Comparison of ENCODE assay signal across 8 cellular contexts in the genomic region with DNA sequence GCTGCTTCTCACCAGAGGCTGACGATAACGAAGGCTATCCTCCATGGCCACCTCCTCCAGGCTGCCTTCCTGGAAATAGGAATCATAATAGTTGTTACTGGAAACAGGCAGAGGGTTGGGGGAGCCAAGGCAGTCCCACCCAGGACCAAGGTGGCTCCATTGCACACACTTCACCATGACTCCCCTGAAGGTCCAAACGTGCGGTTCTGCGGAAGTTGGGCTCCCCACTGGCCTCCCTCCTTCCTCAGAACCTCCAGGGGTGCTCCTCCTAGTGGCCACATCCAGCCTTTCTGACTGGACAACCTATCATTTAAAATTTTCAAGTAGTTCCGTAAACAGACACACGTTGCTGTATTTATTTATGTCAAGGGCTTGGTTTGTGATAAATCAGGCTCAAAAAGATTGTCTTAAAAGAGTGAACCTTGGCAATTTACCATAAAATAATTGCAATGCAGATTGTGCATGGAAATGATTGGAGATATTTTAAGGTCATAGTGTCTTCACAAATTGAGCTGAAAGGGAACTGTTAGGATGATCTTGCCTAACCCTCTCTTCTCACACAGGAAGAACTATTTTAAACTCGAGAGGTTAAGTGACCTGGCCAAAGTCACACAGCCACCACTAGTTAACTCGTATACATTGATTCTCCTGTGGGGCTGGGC. TPM values are rescaled to one million over a fixed set of nuclear protein-coding genes. Genes with fewer than 3 reads are reported as not detected.
A peak's percentile ranks its signal among the peaks of the same experiment; 100 is the strongest.
DNase-seq lines count a peak whose midpoint lies in the region; ATAC-seq, FAIRE-seq and TF ChIP-seq lines count a peak whose summit lies in the region.

No MANE protein-coding gene starts in this region.

- no peaks in the 10 kb centered on the region for H3K9me3 Mint-ChIP-seq in activated CD8-positive, alpha-beta T cell treated with anti-CD3 and anti-CD28 coated beads for 36 hours
- H3K9me3 Mint-ChIP-seq in naive thymus-derived CD8-positive, alpha-beta T cell: no peaks in the 10 kb centered on the region

- TF ChIP-seq POLR2A in A549 (IDR thresholded peaks at IDR 0.05; ENCODE audit: low read length) (no peak), erythroblast (IDR thresholded peaks at IDR 0.05; ENCODE audit: low read length) (no peak)

- peaks cover 25% of the 10 kb centered on the region for H3K4me1 Mint-ChIP-seq in activated CD8-positive, alpha-beta T cell treated with anti-CD3 and anti-CD28 coated beads for 36 hours (ENCODE audit: low read depth)
- H3K4me1 Mint-ChIP-seq in naive thymus-derived CD8-positive, alpha-beta T cell: peaks cover 6 to 38% (median 23%) of the 10 kb centered on the region in 4 donors

- H3K36me3 Mint-ChIP-seq in activated CD8-positive, alpha-beta T cell treated with anti-CD3 and anti-CD28 coated beads for 36 hours (ENCODE audit: low read depth): no peaks in the 10 kb centered on the region
- H3K36me3 Mint-ChIP-seq in naive thymus-derived CD8-positive, alpha-beta T cell: no peaks in the 10 kb centered on the region

- ATAC-seq in A549 (peak; percentile 75 to 78), GM18868 (IDR thresholded peaks at IDR 0.05; ENCODE audit: unreplicated experiment) (no peak)
- ATAC-seq in activated CD8-positive, alpha-beta T cell treated with anti-CD3 and anti-CD28 coated beads for 36 hours: no peak
- peak; percentile 40 to 60 for ATAC-seq in naive thymus-derived CD8-positive, alpha-beta T cell

- POLR2A ChIA-PET in A549 (lab: Yijun Ruan, JAX): no interaction called here
- POLR2A ChIA-PET in activated CD8-positive, alpha-beta T cell treated with anti-CD3 and anti-CD28 coated beads for 36 hours (lab: Charles Lee): no interaction called here
- POLR2A ChIA-PET in naive thymus-derived CD8-positive, alpha-beta T cell (lab: Charles Lee): no interaction called here

- H3K27me3 Mint-ChIP-seq in activated CD8-positive, alpha-beta T cell treated with anti-CD3 and anti-CD28 coated beads for 36 hours: no peaks in the 10 kb centered on the region
- peaks cover 0 to 4% (median 0%) of the 10 kb centered on the region in 5 donors for H3K27me3 Mint-ChIP-seq in naive thymus-derived CD8-positive, alpha-beta T cell

- 16% methylated on average over 7 of the region's 9 CpGs for WGBS in A549 (ENCODE audit: missing lambda C conversion rate)

- H3K4me1 ChIP-seq in A549: peaks cover 32% of the 10 kb centered on the region

- DNase-seq in A549 (ENCODE audit: low read depth in 1 of 2, low spot score in 1 of 2): peak; percentile 69
- peak; percentile 67 for DNase-seq in NCI-H69 (lab: John Stamatoyannopoulos, UW)
- peak; percentile 68 for DNase-seq in activated CD8-positive, alpha-beta T cell treated with anti-CD3 and anti-CD28 coated beads for 36 hours
- peak; percentile 80 to 84 for DNase-seq in erythroblast (lab: John Stamatoyannopoulos, UW)
- peak in 6 of 10 donors; percentile 10 to 26 (median 18) for DNase-seq in naive thymus-derived CD8-positive, alpha-beta T cell
- peak; percentile 60 for DNase-seq in ureter (ENCODE audit: low spot score)

- H3K27ac ChIP-seq in A549: peak overlapping the region; percentile 78 to 90

- TF ChIP-seq RAD21 in A549 (conservative IDR thresholded peaks at IDR 0.05 in 1 of 2, IDR thresholded peaks at IDR 0.05 in 1 of 2): peak; percentile 21 to 31; a peak in 2 of 5 replicates

- TF ChIP-seq CTCF in A549 (IDR thresholded peaks at IDR 0.05): peak; percentile 64
- TF ChIP-seq CTCF in GM12875 (IDR thresholded peaks at IDR 0.05; ENCODE audit: borderline replicate concordance, insufficient read depth, low read depth, low read length): peak; percentile 79
- TF ChIP-seq CTCF in activated CD8-positive, alpha-beta T cell treated with anti-CD3 and anti-CD28 coated beads for 36 hours (IDR thresholded peaks at IDR 0.05): peak; percentile 75

- no peak for TF ChIP-seq EP300 in A549 (IDR thresholded peaks at IDR 0.05)

- no peaks in the 10 kb centered on the region for H3K9me3 ChIP-seq in A549

- intact Hi-C loops in activated CD8-positive, alpha-beta T cell treated with anti-CD3 and anti-CD28 coated beads for 36 hours (cut with micrococcal nuclease): no loop called here

- no peak for FAIRE-seq in A549 (lab: Jason Lieb, UNC)

- no peak overlapping the region for H3K4me3 Mint-ChIP-seq in activated CD8-positive, alpha-beta T cell treated with anti-CD3 and anti-CD28 coated beads for 36 hours
- peak overlapping the region in 9 of 10 donors; percentile 11 to 88 (median 53) for H3K4me3 Mint-ChIP-seq in naive thymus-derived CD8-positive, alpha-beta T cell

- H3K4me3 ChIP-seq in A549: peak overlapping the region; percentile 51
- no peak overlapping the region for H3K4me3 ChIP-seq in GM12875 (ENCODE audit: low read depth, low read length)

- H3K4me2 ChIP-seq in A549: peak overlapping the region; percentile 89

- CTCF ChIA-PET in A549 (lab: Yijun Ruan, JAX): interaction anchor here (0.7 to 1.9 kb wide), 12 partner anchors 8 to 432 kb away, joined by 3 to 7 read pairs (median 4); no protein-coding TSS in a partner anchor
- CTCF ChIA-PET in activated CD8-positive, alpha-beta T cell treated with anti-CD3 and anti-CD28 coated beads for 36 hours (lab: Charles Lee): interaction anchor here (0.7 to 2.9 kb wide), 12 partner anchors 8 to 158 kb away, joined by 3 to 19 read pairs (median 4); partner anchors contain the start of genes PES1 and SLC35E4

- H3K27ac Mint-ChIP-seq in activated CD8-positive, alpha-beta T cell treated with anti-CD3 and anti-CD28 coated beads for 36 hours: no peak overlapping the region
- peak overlapping the region in 2 of 10 donors; percentile 8 to 73 for H3K27ac Mint-ChIP-seq in naive thymus-derived CD8-positive, alpha-beta T cell

TF ChIP-seq in A549, 52 proteins besides CTCF, POLR2A, EP300 and RAD21 (continues in another document):
- no peak for TF ChIP-seq ZSCAN20 (CRISPR knock-in tag; IDR thresholded peaks at IDR 0.05)
- TF ChIP-seq FOXS1 (CRISPR knock-in tag; IDR thresholded peaks at IDR 0.05): no peak
- no peak for TF ChIP-seq ZNF302 (CRISPR knock-in tag; IDR thresholded peaks at IDR 0.05)

RNA-seq across cellular contexts. Expression of gene TCN2, which starts 1.4 kb away (rescaled TPM):
- polyA plus RNA-seq in A549 (2011; rRNA removed) (4.3 and 5.6 TPM in 2 replicates), A549 (2017; fragmentation: RNase III; extraction: RNeasy Plus Mini Kit Qiagen cat#74134 plus additional on column Dnase treatment) (3.8 to 4.2 TPM (median 3.9 TPM) in 3 replicates)
- polyA plus RNA-seq in A549 (2012; cell fraction: cytosol; rRNA removed): 2.9 and 3.6 TPM in 2 replicates
- 5.3 and 5.7 TPM in 2 replicates for polyA plus RNA-seq in A549 (2012; cell fraction: nucleus; rRNA removed)
- 7.1 and 10.1 TPM in 2 replicates for polyA minus RNA-seq in A549 (2011; rRNA and poly(A)+ RNA removed)
- total RNA-seq in activated CD8-positive, alpha-beta T cell treated with anti-CD3 and anti-CD28 coated beads for 36 hours: under 1 TPM in 1 of 2 experiments, not detected in 1; 0.16 TPM
- total RNA-seq in naive thymus-derived CD8-positive, alpha-beta T cell: under 1 TPM in 1 of 2 experiments, not detected in 1; 0.62 TPM
- polyA plus RNA-seq in naive thymus-derived CD8-positive, alpha-beta T cell: under 1 TPM in 1 of 3 donors, not detected in 2; 0.20 TPM
- 24.2 TPM for total RNA-seq in ureter

RNA-seq across cellular contexts. Expression of gene PES1, which starts 13.9 kb away (rescaled TPM):
- polyA plus RNA-seq in A549 (2011; rRNA removed): 107 and 131 TPM in 2 replicates
- polyA plus RNA-seq in A549 (2012; cell fraction: cytosol; rRNA removed): 142 and 175 TPM in 2 replicates
- polyA plus RNA-seq in A549 (2012; cell fraction: nucleus; rRNA removed): 231 and 283 TPM in 2 replicates
- polyA plus RNA-seq in A549 (2017; fragmentation: RNase III; extraction: RNeasy Plus Mini Kit Qiagen cat#74134 plus additional on column Dnase treatment): 111 to 116 TPM (median 111 TPM) in 3 replicates
- 211 and 221 TPM in 2 replicates for polyA minus RNA-seq in A549 (2011; rRNA and poly(A)+ RNA removed)
- 100 to 1,000 TPM; 123 to 131 TPM for total RNA-seq in activated CD8-positive, alpha-beta T cell treated with anti-CD3 and anti-CD28 coated beads for 36 hours
- total RNA-seq in naive thymus-derived CD8-positive, alpha-beta T cell: 10 to 100 TPM; 60.4 to 70.2 TPM
- 10 to 100 TPM; 34.0 to 57.8 (median 34.3) TPM for polyA plus RNA-seq in naive thymus-derived CD8-positive, alpha-beta T cell
- 82.9 TPM for total RNA-seq in ureter

RNA-seq across cellular contexts. Expression of gene SLC35E4, which starts 30.0 kb away (rescaled TPM):
- polyA plus RNA-seq in A549 (2011; rRNA removed): 1.9 and 2.0 TPM in 2 replicates
- polyA plus RNA-seq in A549 (2012; cell fraction: cytosol; rRNA removed): 2.6 and 4.3 TPM in 2 replicates
- polyA plus RNA-seq in A549 (2012; cell fraction: nucleus; rRNA removed): 4.2 and 7.8 TPM in 2 replicates
- polyA plus RNA-seq in A549 (2017; fragmentation: RNase III; extraction: RNeasy Plus Mini Kit Qiagen cat#74134 plus additional on column Dnase treatment): 3.0 to 3.3 TPM (median 3.3 TPM) in 3 replicates
- 1.6 and 1.7 TPM in 2 replicates for polyA minus RNA-seq in A549 (2011; rRNA and poly(A)+ RNA removed)
- 1 to 10 TPM; 3.4 to 3.8 TPM for total RNA-seq in activated CD8-positive, alpha-beta T cell treated with anti-CD3 and anti-CD28 coated beads for 36 hours
- total RNA-seq in naive thymus-derived CD8-positive, alpha-beta T cell: 1 to 10 TPM; 1.5 to 1.6 TPM
- polyA plus RNA-seq in naive thymus-derived CD8-positive, alpha-beta T cell: under 1 TPM; 0.64 to 0.94 (median 0.94) TPM
- total RNA-seq in ureter: 3.9 TPM

RNA-seq across cellular contexts. Expression of gene GAL3ST1, which starts 31.1 kb away (rescaled TPM):
- polyA plus RNA-seq in A549 (2011; rRNA removed) (8.7 and 10.8 TPM in 2 replicates), A549 (2017; fragmentation: RNase III; extraction: RNeasy Plus Mini Kit Qiagen cat#74134 plus additional on column Dnase treatment) (10.4 to 14.0 TPM (median 12.5 TPM) in 3 replicates)
- polyA plus RNA-seq in A549 (2012; cell fraction: cytosol; rRNA removed): 22.6 and 33.3 TPM in 2 replicates
- 26.5 and 45.0 TPM in 2 replicates for polyA plus RNA-seq in A549 (2012; cell fraction: nucleus; rRNA removed)
- polyA minus RNA-seq in A549 (2011; rRNA and poly(A)+ RNA removed): 3.7 and 7.6 TPM in 2 replicates
- total RNA-seq in activated CD8-positive, alpha-beta T cell treated with anti-CD3 and anti-CD28 coated beads for 36 hours: not detected
- total RNA-seq in naive thymus-derived CD8-positive, alpha-beta T cell: 1 to 10 TPM; 1.6 to 2.7 TPM
- 1 to 10 TPM in 1 of 3 donors, not detected in 2; 1.1 TPM for polyA plus RNA-seq in naive thymus-derived CD8-positive, alpha-beta T cell
- total RNA-seq in ureter: 0.73 TPM

RNA-seq across cellular contexts. Expression of gene SEC14L6, which starts 59.0 kb away (rescaled TPM):
- polyA plus RNA-seq in A549 (2011; rRNA removed) (not detected in 2 replicates), A549 (2017; fragmentation: RNase III; extraction: RNeasy Plus Mini Kit Qiagen cat#74134 plus additional on column Dnase treatment) (not detected in 3 replicates)
- polyA plus RNA-seq in A549 (2012; cell fraction: cytosol; rRNA removed): not detected in 2 replicates
- 0.02 TPM in 1 of 2 replicates, not detected in the other for polyA plus RNA-seq in A549 (2012; cell fraction: nucleus; rRNA removed)
- polyA minus RNA-seq in A549 (2011; rRNA and poly(A)+ RNA removed): not detected in 2 replicates
- total RNA-seq in activated CD8-positive, alpha-beta T cell treated with anti-CD3 and anti-CD28 coated beads for 36 hours: not detected
- not detected for total RNA-seq in naive thymus-derived CD8-positive, alpha-beta T cell
- polyA plus RNA-seq in naive thymus-derived CD8-positive, alpha-beta T cell: not detected
- 0.57 TPM for total RNA-seq in ureter

Comparison
In these comparisons a context has a peak if more than half of its experiments do, and no peak if none do; other contexts are left out.
1. ATAC-seq: peak in A549 (2 of 2) and naive thymus-derived CD8-positive, alpha-beta T cell (2 of 2); none in activated CD8-positive, alpha-beta T cell treated with anti-CD3 and anti-CD28 coated beads for 36 hours (single experiment) and GM18868 (single experiment).
2. DNase-seq: peak in every context shown above with its lines; median percentile 82 in erythroblast; 69 in A549; 68 in activated CD8-positive, alpha-beta T cell treated with anti-CD3 and anti-CD28 coated beads for 36 hours; 67 in NCI-H69; 60 in ureter; 18 in naive thymus-derived CD8-positive, alpha-beta T cell.
3. RNA of gene TCN2, which starts 1.4 kb away (total RNA-seq): 24.2 TPM in ureter (single experiment); 0.62 TPM in naive thymus-derived CD8-positive, alpha-beta T cell and 0.16 TPM in activated CD8-positive, alpha-beta T cell treated with anti-CD3 and anti-CD28 coated beads for 36 hours; every median in the first group is over 10 times any median in the second.
4. Peak in every context shown above with its lines, with median percentiles within 50 percentile points of each other: CTCF ChIP-seq.